In the genomic region with DNA sequence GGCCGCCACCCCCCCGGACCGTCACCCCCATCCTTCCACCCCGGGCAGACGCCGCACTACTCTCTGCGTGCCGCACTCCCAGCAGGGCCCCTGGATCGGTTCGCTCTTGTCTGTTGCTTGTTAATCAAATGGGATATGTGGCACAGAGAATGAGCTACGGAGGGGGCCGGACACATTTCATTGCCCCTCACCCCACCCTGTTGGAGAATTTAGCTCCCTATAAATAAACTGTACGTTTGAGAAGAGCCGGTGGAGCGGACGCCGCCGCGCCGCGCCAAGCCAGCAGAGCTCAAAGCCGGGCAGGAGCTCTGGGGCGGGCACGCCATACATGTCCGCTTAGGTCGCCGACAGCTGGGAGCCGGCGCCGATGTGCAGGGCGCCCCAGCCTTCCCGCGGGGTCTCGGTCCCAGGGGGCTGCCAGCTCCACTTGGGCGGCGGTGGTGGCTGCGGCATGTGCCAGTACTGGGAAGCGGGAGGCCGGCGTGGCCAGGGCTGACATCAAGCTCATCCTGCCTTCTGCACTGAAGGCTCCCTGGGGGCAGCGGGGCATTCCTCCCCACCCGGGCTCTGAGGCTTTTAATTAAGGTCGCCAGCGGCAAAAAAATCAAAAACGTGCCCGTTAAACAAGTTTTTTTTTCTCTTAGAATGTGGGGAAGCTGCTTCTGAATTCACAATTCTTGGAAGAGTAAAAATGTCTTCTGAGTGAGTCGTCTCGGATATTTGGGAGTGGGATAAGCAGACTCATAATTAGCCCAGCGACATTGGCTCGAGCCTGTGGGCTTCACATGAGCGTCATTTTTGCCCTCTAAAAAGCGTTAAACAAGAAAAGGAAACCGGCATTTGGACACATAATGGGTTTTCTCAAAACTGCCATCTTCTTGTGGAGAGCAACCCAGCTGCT, we compare ENCODE assay signal across 9 cellular contexts. TPM values are rescaled to one million over a fixed set of nuclear protein-coding genes. Genes with fewer than 3 reads are reported as not detected.
A peak's percentile ranks its signal among the peaks of the same experiment; 100 is the strongest.
DNase-seq lines count a peak whose midpoint lies in the region; ATAC-seq and TF ChIP-seq lines count a peak whose summit lies in the region.
"Had no signal": no experiment of that assay in that cellular context is flagged by ENCODE, and none has a peak within 500 bp of the region (broad histone marks: within the 10 kb centered on the region; RNA-seq: fewer than 3 reads in every experiment).

No MANE protein-coding gene starts in this region.

- H3K36me3 Mint-ChIP-seq in mesothelial cell of epicardium = peaks cover 6% of the 10 kb centered on the region
- peaks cover 16% of the 10 kb centered on the region for H3K36me3 Mint-ChIP-seq in type B pancreatic cell

- ATAC-seq in Right ventricle myocardium superior (ENCODE audit: poor library complexity) (no peak), foreskin keratinocyte (no peak), HG03571 (IDR thresholded peaks at IDR 0.05; ENCODE audit: unreplicated experiment) (no peak), GM19397 (IDR thresholded peaks at IDR 0.05; ENCODE audit: unreplicated experiment) (no peak)

- peak overlapping the region; percentile 39 for H3K4me3 ChIP-seq in cardiac muscle cell

- no peaks in the 10 kb centered on the region for H3K36me3 ChIP-seq in cardiac muscle cell
- H3K36me3 ChIP-seq: pancreas had no signal

- intact Hi-C loops in Right ventricle myocardium superior (cut with DNase I) = no loop called here

- TF ChIP-seq CTCF in cardiac muscle cell (IDR thresholded peaks at IDR 0.05; ENCODE audit: low read depth, low read length) (no peak), mesothelial cell of epicardium (IDR thresholded peaks at IDR 0.05; ENCODE audit: unreplicated experiment) (no peak), type B pancreatic cell (conservative IDR thresholded peaks at IDR 0.05) (no peak), foreskin keratinocyte (conservative IDR thresholded peaks at IDR 0.05) (no peak)

- DNase-seq in cardiac muscle cell (ENCODE audit: low read depth in 1 of 2, low spot score in 1 of 2) = peak in 1 of 2 donors; percentile 50
- DNase-seq in Right ventricle myocardium superior = no peak
- DNase-seq in dermis blood vessel endothelial cell = peak; percentile 20
- peak in 1 of 2 experiments; percentile 48 for DNase-seq in mesothelial cell of epicardium (ENCODE audit: low spot score in 2 of 2, unreplicated experiment in 2 of 2)
- no peak for DNase-seq in type B pancreatic cell (ENCODE audit: extremely low spot score, unreplicated experiment)
- no peak for DNase-seq in foreskin keratinocyte

- H3K27ac ChIP-seq in cardiac muscle cell = no peak overlapping the region
- no peak overlapping the region for H3K27ac ChIP-seq in foreskin keratinocyte
- H3K27ac ChIP-seq: pancreas had no signal

- no peaks in the 10 kb centered on the region for H3K9me3 ChIP-seq in cardiac muscle cell (ENCODE audit: low read depth)
- H3K9me3 ChIP-seq: pancreas had no signal

- H3K4me3 Mint-ChIP-seq in mesothelial cell of epicardium = peak overlapping the region; percentile 75
- peak overlapping the region; percentile 99 for H3K4me3 Mint-ChIP-seq in type B pancreatic cell

- peaks cover 83% of the 10 kb centered on the region for H3K27me3 Mint-ChIP-seq in mesothelial cell of epicardium (ENCODE audit: low read depth)
- peaks cover 63% of the 10 kb centered on the region for H3K27me3 Mint-ChIP-seq in type B pancreatic cell

- H3K27me3 ChIP-seq in cardiac muscle cell (peaks cover 67% of the 10 kb centered on the region), foreskin keratinocyte (peaks cover 71% of the 10 kb centered on the region)

- H3K4me1 ChIP-seq in cardiac muscle cell (ENCODE audit: low read depth) = peaks cover 6% of the 10 kb centered on the region
- no peaks in the 10 kb centered on the region for H3K4me1 ChIP-seq in foreskin keratinocyte

- no peak overlapping the region for H3K27ac Mint-ChIP-seq in mesothelial cell of epicardium
- H3K27ac Mint-ChIP-seq in type B pancreatic cell = no peak overlapping the region

- H3K4me1 Mint-ChIP-seq in mesothelial cell of epicardium (peaks cover 32% of the 10 kb centered on the region), type B pancreatic cell (ENCODE audit: unreplicated experiment) (peaks cover 29% of the 10 kb centered on the region)

- H3K9me3 Mint-ChIP-seq in mesothelial cell of epicardium = no peaks in the 10 kb centered on the region
- H3K9me3 Mint-ChIP-seq in type B pancreatic cell = no peaks in the 10 kb centered on the region

RNA-seq across cellular contexts. Expression of a gene that starts 1.1 kb away (rescaled TPM):
- total RNA-seq in cardiac muscle cell = 0.60 TPM in 2 replicates
- 0.14 and 1.7 TPM in 2 replicates for polyA plus RNA-seq in cardiac muscle cell
- 0.32 TPM for total RNA-seq in Right ventricle myocardium superior
- total RNA-seq in dermis blood vessel endothelial cell = 0.60 and 0.68 TPM in 2 replicates
- total RNA-seq in mesothelial cell of epicardium = 6.8 to 9.4 TPM (median 8.0 TPM) in 3 replicates
- 61.6 and 122 TPM in 2 replicates for total RNA-seq in type B pancreatic cell (ENCODE audit: low replicate concordance)
- total RNA-seq in foreskin keratinocyte = under 0.01 TPM in 1 of 2 replicates, not detected in the other
- polyA plus RNA-seq in foreskin keratinocyte = not detected in 2 replicates
